1 cellular context compared by ENCODE assay signal in genomic region chr7:76314042-76314721, GRCh38.
A peak's percentile ranks its signal among the peaks of the same experiment; 100 is the strongest.
TF ChIP-seq lines count a peak whose summit lies in the region.

No MANE protein-coding gene starts in this region.

TF ChIP-seq in SK-N-SH, 30 proteins besides CTCF, POLR2A, EP300 and RAD21 (continued from another document):
- TF ChIP-seq PBX3 (IDR thresholded peaks at IDR 0.05) (peak; percentile 40; the same call in 1 of the 2 replicates), RFX5 (IDR thresholded peaks at IDR 0.05; ENCODE audit: low read length) (peak; percentile 77), POLR2AphosphoS5 (IDR thresholded peaks at IDR 0.05; ENCODE audit: low read depth, low read length) (peak; percentile 53; the same call in 1 of the 2 replicates), YY1 (IDR thresholded peaks at IDR 0.05; ENCODE audit: low read depth) (no peak), TAF1 (IDR thresholded peaks at IDR 0.05; ENCODE audit: borderline replicate concordance, low read depth, low read length) (peak; percentile 46; the same call in 1 of the 2 replicates), USF1 (IDR thresholded peaks at IDR 0.05; ENCODE audit: borderline replicate concordance, low read depth) (no peak), TCF12 (IDR thresholded peaks at IDR 0.05) (no peak; the same call in 1 of the 2 replicates), JUND (IDR thresholded peaks at IDR 0.05) (no peak), CHD2 (IDR thresholded peaks at IDR 0.05; ENCODE audit: low read length, partially characterized antibody) (peak; percentile 96), GABPA (IDR thresholded peaks at IDR 0.05; ENCODE audit: low read depth) (no peak), FOXJ3 (CRISPR knock-in tag; IDR thresholded peaks at IDR 0.05) (peak; percentile 70), ZBTB33 (IDR thresholded peaks at IDR 0.05; ENCODE audit: borderline replicate concordance, low read depth) (no peak), MXI1 (IDR thresholded peaks at IDR 0.05; ENCODE audit: low read depth, low read length) (peak; percentile 80), FOXM1 (IDR thresholded peaks at IDR 0.05; ENCODE audit: low read depth) (0 out of 2 replicates have a peak, but pooled peaks have one; percentile 39), RXRA (IDR thresholded peaks at IDR 0.05; ENCODE audit: borderline replicate concordance, low read depth) (no peak; the same call in 1 of the 2 replicates), SIN3A (IDR thresholded peaks at IDR 0.05; ENCODE audit: borderline replicate concordance, low read depth, low read length) (peak; percentile 56; the same call in 1 of the 2 replicates), GATA2 (CRISPR knock-in tag; IDR thresholded peaks at IDR 0.05) (peak; percentile 13; the same call in 1 of the 2 replicates), NFIC (IDR thresholded peaks at IDR 0.05; ENCODE audit: borderline replicate concordance) (no peak; the same call in 1 of the 2 replicates), ELF1 (IDR thresholded peaks at IDR 0.05) (no peak), IRF3 (IDR thresholded peaks at IDR 0.05; ENCODE audit: low read depth, low read length) (no peak), RCOR1 (IDR thresholded peaks at IDR 0.05; ENCODE audit: low read length) (peak; percentile 90), MEF2A (IDR thresholded peaks at IDR 0.05; ENCODE audit: borderline replicate concordance, low read depth) (no peak)
- TF ChIP-seq, protein P1, sequence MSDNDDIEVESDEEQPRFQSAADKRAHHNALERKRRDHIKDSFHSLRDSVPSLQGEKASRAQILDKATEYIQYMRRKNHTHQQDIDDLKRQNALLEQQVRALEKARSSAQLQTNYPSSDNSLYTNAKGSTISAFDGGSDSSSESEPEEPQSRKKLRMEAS (IDR thresholded peaks at IDR 0.05; ENCODE audit: low read depth) = peak; percentile 68; the same call in 1 of the 2 replicates
- TF ChIP-seq, protein P2, sequence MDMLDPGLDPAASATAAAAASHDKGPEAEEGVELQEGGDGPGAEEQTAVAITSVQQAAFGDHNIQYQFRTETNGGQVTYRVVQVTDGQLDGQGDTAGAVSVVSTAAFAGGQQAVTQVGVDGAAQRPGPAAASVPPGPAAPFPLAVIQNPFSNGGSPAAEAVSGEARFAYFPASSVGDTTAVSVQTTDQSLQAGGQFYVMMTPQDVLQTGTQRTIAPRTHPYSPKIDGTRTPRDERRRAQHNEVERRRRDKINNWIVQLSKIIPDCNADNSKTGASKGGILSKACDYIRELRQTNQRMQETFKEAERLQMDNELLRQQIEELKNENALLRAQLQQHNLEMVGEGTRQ (IDR thresholded peaks at IDR 0.05; ENCODE audit: borderline replicate concordance, low read depth, low read length) = no peak
